7 cellular contexts compared by ENCODE assay signal in genomic region chr10:88992945-88993537, GRCh38. TPM values are rescaled to one million over a fixed set of nuclear protein-coding genes. Genes with fewer than 3 reads are reported as not detected.
DNase-seq lines count a peak whose midpoint lies in the region; ATAC-seq, FAIRE-seq and TF ChIP-seq lines count a peak whose summit lies in the region.

No MANE protein-coding gene starts in this region.

- H3K4me3 Mint-ChIP-seq in T-cell, result peak overlapping the region; percentile 67 to 95 (median 76)

- no peaks in the 10 kb centered on the region for H3K27me3 ChIP-seq in spleen (replicated peaks in 1 of 7)

- no peaks in the 10 kb centered on the region for H3K27me3 Mint-ChIP-seq in T-cell

- peak; percentile 84 for FAIRE-seq in GM18507 (lab: Jason Lieb, UNC)

- H3K4me3 ChIP-seq in fibroblast of mammary gland (ENCODE audit: control insufficient read depth, low read depth, low read length) (peak overlapping the region; percentile 91), spleen (peak overlapping the region in 7 of 8 donors; percentile 15 to 88 (median 83))

- ATAC-seq in T-cell (replicated peaks in 1 of 4), result no peak
- ATAC-seq in GM18858 (IDR thresholded peaks at IDR 0.05; ENCODE audit: unreplicated experiment), result no peak

- no peaks in the 10 kb centered on the region for H3K9me3 ChIP-seq in spleen

- TF ChIP-seq POLR2A in spleen (IDR thresholded peaks at IDR 0.05), result no peak

- peaks cover 22 to 88% (median 81%) of the 10 kb centered on the region in 6 donors for H3K4me1 ChIP-seq in spleen

- peak overlapping the region; percentile 76 to 86 for H3K27ac Mint-ChIP-seq in T-cell

- no peak for TF ChIP-seq CTCF in fibroblast of mammary gland (conservative IDR thresholded peaks at IDR 0.05; ENCODE audit: control insufficient read depth, insufficient read depth, low read depth, low read length)
- no peak for TF ChIP-seq CTCF in spleen (IDR thresholded peaks at IDR 0.05 in 8 of 11, conservative IDR thresholded peaks at IDR 0.05 in 3 of 11)

- WGBS in spleen, 5 donors, result 45 to 73% (median 58%) methylated on average over 3 of the region's 3 CpGs

- peaks cover 67 to 75% (median 71%) of the 10 kb centered on the region in 3 donors for H3K4me1 Mint-ChIP-seq in T-cell

- no peaks in the 10 kb centered on the region for H3K36me3 ChIP-seq in spleen

- H3K27ac ChIP-seq in spleen, result peak overlapping the region; percentile 12 to 99 (median 98)

- no peaks in the 10 kb centered on the region for H3K9me3 Mint-ChIP-seq in T-cell

- DNase-seq in GM18507 (ENCODE audit: extremely low spot score, insufficient read length, low read depth), result no peak
- DNase-seq in T-cell, result no peak
- peak; percentile 60 for DNase-seq in fibroblast of mammary gland (ENCODE audit: low read depth)
- no peak for DNase-seq in spleen
- no peak for DNase-seq in NCI-H774 (lab: John Stamatoyannopoulos, UW)
- no peak for DNase-seq in NCI-H524 (lab: John Stamatoyannopoulos, UW)

- H3K36me3 Mint-ChIP-seq in T-cell, result no peaks in the 10 kb centered on the region

- intact Hi-C loops in spleen (cut with DNase I; ENCODE audit: low total_unique reads), result no loop called here

- CTCF ChIA-PET in T-cell (lab: Charles Lee), result interaction anchor here (1.2 to 2.9 kb wide), 6 partner anchors 10 to 222 kb away, joined by 4 to 18 read pairs (median 4); no protein-coding TSS in a partner anchor

- POLR2A ChIA-PET in T-cell (lab: Charles Lee), result interaction anchor here in 1 of 2 donors (0.6 to 2.3 kb wide), 5 partner anchors 8 to 53 kb away, joined by 3 to 6 read pairs (median 3); no protein-coding TSS in a partner anchor

RNA-seq across cellular contexts. Expression of gene FAS, which starts 2.4 kb away (rescaled TPM):
- total RNA-seq in T-cell (10 to 100 TPM; 18.4 to 32.6 (median 28.0) TPM), spleen (10 to 100 TPM; 29.9 to 50.6 (median 36.4) TPM)
- 1 to 10 TPM; 7.6 to 9.7 (median 8.3) TPM for polyA plus RNA-seq in spleen

RNA-seq across cellular contexts. Expression of gene ACTA2, which starts 40.5 kb away (rescaled TPM):
- total RNA-seq in T-cell (1 to 10 TPM; 4.0 to 7.8 (median 5.3) TPM), spleen (1,000 to 10,000 TPM in 1 of 7 donors, 100 to 1,000 TPM in 6; 128 to 1,421 (median 242) TPM)
- 100 to 1,000 TPM; 104 to 324 (median 224) TPM for polyA plus RNA-seq in spleen

Comparison
In these comparisons a context has a peak if more than half of its experiments do, and no peak if none do; other contexts are left out.
1. RNA of gene ACTA2, which starts 40.5 kb away (total RNA-seq): 128 to 1,421 TPM in spleen; 4.0 to 7.8 TPM in T-cell; every median in the first group is over 10 times any median in the second.